Comparison of ENCODE assay signal across 3 cellular contexts in the genomic region with DNA sequence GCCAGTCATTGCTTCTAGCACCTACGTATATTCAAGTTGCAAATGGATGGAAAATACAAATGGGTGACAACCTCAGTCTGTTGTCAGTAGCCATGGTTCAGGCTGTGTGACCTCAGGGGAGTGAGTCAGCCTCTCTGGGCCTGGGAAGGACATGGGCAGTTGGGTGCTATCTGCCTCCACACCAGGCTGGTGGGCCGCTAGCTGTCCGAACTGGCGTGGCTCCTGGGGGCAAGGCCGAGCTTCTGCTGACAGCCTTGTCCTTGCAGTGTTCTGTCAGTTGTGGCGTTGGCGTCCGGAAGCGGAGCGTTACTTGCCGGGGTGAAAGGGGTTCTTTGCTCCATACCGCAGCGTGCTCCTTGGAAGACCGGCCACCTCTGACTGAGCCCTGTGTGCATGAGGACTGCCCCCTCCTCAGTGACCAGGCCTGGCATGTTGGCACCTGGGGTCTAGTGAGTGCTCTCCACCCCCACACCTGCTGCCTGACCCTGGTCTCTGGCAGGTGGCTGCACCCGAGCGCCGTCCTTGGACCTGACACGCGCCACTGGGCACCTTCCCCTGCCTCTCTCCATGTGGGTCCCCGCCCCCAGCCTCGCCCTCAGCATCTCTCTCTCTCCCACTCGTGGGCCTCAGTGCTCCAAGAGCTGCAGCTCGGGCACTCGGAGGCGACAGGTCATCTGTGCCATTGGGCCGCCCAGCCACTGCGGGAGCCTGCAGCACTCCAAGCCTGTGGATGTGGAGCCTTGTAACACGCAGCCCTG.
TF ChIP-seq lines count a peak whose summit lies in the region.

No MANE protein-coding gene starts in this region.

TF ChIP-seq in A549, 52 proteins besides CTCF, POLR2A, EP300 and RAD21:
- TF ChIP-seq KDM5A (IDR thresholded peaks at IDR 0.05) (no peak), ZFP36 (IDR thresholded peaks at IDR 0.05; ENCODE audit: borderline replicate concordance, partially characterized antibody) (peak; percentile 39)

TF ChIP-seq in HEK293, 187 proteins besides CTCF, POLR2A, EP300 and RAD21:
- TF ChIP-seq ZNF157 (tag by site-specific recombination; IDR thresholded peaks at IDR 0.05) = no peak
- TF ChIP-seq SCRT2 (tag by site-specific recombination; IDR thresholded peaks at IDR 0.05) = peak; percentile 62
- 0 out of 2 replicates have a peak, but pooled peaks have one; percentile 51 for TF ChIP-seq ZNF768 (tag by site-specific recombination; IDR thresholded peaks at IDR 0.05)
- no peak for TF ChIP-seq ZNF670 (tag by site-specific recombination; IDR thresholded peaks at IDR 0.05; ENCODE audit: low read depth)
- TF ChIP-seq FEZF1 (tag by site-specific recombination; IDR thresholded peaks at IDR 0.05) = no peak
- no peak for TF ChIP-seq ZBTB11 (tag by site-specific recombination; conservative IDR thresholded peaks at IDR 0.05; ENCODE audit: low read depth)
- no peak for TF ChIP-seq ZNF274 (IDR thresholded peaks at IDR 0.05; ENCODE audit: low read length)
- no peak for TF ChIP-seq ZNF274 (tag by site-specific recombination; IDR thresholded peaks at IDR 0.05; ENCODE audit: borderline replicate concordance)
- no peak for TF ChIP-seq ZNF10 (tag by site-specific recombination; IDR thresholded peaks at IDR 0.05)
- TF ChIP-seq ZNF335 (tag by site-specific recombination; conservative IDR thresholded peaks at IDR 0.05) = no peak
- no peak for TF ChIP-seq PRDM10 (tag by site-specific recombination; IDR thresholded peaks at IDR 0.05)
- no peak for TF ChIP-seq ZNF747 (tag by site-specific recombination; IDR thresholded peaks at IDR 0.05)

TF ChIP-seq in H1, 55 proteins besides CTCF, POLR2A, EP300 and RAD21:
- TF ChIP-seq JUN (IDR thresholded peaks at IDR 0.05; ENCODE audit: low read depth, low read length) (no peak), SIRT6 (IDR thresholded peaks at IDR 0.05; ENCODE audit: low read length) (no peak), KDM1A (IDR thresholded peaks at IDR 0.05; ENCODE audit: borderline replicate concordance, low read length) (no peak), CBX5 (IDR thresholded peaks at IDR 0.05; ENCODE audit: low read depth, low read length) (no peak), TEAD4 (IDR thresholded peaks at IDR 0.05; ENCODE audit: low read depth, low read length) (no peak), SP2 (IDR thresholded peaks at IDR 0.05; ENCODE audit: low read length) (no peak), SIX5 (IDR thresholded peaks at IDR 0.05; ENCODE audit: low read depth, low read length) (no peak), GABPA (IDR thresholded peaks at IDR 0.05; ENCODE audit: borderline replicate concordance, insufficient read depth, low read length) (no peak), HDAC6 (IDR thresholded peaks at IDR 0.05; ENCODE audit: low read depth, low read length) (no peak), TBP (IDR thresholded peaks at IDR 0.05; ENCODE audit: low read depth, low read length) (no peak), SRF (IDR thresholded peaks at IDR 0.05; ENCODE audit: low read depth, low read length) (no peak)
- TF ChIP-seq, protein P1, sequence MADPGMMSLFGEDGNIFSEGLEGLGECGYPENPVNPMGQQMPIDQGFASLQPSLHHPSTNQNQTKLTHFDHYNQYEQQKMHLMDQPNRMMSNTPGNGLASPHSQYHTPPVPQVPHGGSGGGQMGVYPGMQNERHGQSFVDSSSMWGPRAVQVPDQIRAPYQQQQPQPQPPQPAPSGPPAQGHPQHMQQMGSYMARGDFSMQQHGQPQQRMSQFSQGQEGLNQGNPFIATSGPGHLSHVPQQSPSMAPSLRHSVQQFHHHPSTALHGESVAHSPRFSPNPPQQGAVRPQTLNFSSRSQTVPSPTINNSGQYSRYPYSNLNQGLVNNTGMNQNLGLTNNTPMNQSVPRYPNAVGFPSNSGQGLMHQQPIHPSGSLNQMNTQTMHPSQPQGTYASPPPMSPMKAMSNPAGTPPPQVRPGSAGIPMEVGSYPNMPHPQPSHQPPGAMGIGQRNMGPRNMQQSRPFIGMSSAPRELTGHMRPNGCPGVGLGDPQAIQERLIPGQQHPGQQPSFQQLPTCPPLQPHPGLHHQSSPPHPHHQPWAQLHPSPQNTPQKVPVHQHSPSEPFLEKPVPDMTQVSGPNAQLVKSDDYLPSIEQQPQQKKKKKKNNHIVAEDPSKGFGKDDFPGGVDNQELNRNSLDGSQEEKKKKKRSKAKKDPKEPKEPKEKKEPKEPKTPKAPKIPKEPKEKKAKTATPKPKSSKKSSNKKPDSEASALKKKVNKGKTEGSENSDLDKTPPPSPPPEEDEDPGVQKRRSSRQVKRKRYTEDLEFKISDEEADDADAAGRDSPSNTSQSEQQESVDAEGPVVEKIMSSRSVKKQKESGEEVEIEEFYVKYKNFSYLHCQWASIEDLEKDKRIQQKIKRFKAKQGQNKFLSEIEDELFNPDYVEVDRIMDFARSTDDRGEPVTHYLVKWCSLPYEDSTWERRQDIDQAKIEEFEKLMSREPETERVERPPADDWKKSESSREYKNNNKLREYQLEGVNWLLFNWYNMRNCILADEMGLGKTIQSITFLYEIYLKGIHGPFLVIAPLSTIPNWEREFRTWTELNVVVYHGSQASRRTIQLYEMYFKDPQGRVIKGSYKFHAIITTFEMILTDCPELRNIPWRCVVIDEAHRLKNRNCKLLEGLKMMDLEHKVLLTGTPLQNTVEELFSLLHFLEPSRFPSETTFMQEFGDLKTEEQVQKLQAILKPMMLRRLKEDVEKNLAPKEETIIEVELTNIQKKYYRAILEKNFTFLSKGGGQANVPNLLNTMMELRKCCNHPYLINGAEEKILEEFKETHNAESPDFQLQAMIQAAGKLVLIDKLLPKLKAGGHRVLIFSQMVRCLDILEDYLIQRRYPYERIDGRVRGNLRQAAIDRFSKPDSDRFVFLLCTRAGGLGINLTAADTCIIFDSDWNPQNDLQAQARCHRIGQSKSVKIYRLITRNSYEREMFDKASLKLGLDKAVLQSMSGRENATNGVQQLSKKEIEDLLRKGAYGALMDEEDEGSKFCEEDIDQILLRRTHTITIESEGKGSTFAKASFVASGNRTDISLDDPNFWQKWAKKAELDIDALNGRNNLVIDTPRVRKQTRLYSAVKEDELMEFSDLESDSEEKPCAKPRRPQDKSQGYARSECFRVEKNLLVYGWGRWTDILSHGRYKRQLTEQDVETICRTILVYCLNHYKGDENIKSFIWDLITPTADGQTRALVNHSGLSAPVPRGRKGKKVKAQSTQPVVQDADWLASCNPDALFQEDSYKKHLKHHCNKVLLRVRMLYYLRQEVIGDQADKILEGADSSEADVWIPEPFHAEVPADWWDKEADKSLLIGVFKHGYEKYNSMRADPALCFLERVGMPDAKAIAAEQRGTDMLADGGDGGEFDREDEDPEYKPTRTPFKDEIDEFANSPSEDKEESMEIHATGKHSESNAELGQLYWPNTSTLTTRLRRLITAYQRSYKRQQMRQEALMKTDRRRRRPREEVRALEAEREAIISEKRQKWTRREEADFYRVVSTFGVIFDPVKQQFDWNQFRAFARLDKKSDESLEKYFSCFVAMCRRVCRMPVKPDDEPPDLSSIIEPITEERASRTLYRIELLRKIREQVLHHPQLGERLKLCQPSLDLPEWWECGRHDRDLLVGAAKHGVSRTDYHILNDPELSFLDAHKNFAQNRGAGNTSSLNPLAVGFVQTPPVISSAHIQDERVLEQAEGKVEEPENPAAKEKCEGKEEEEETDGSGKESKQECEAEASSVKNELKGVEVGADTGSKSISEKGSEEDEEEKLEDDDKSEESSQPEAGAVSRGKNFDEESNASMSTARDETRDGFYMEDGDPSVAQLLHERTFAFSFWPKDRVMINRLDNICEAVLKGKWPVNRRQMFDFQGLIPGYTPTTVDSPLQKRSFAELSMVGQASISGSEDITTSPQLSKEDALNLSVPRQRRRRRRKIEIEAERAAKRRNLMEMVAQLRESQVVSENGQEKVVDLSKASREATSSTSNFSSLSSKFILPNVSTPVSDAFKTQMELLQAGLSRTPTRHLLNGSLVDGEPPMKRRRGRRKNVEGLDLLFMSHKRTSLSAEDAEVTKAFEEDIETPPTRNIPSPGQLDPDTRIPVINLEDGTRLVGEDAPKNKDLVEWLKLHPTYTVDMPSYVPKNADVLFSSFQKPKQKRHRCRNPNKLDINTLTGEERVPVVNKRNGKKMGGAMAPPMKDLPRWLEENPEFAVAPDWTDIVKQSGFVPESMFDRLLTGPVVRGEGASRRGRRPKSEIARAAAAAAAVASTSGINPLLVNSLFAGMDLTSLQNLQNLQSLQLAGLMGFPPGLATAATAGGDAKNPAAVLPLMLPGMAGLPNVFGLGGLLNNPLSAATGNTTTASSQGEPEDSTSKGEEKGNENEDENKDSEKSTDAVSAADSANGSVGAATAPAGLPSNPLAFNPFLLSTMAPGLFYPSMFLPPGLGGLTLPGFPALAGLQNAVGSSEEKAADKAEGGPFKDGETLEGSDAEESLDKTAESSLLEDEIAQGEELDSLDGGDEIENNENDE (IDR thresholded peaks at IDR 0.05; ENCODE audit: insufficient replicate concordance, low read length) = no peak
